In the genomic region with DNA sequence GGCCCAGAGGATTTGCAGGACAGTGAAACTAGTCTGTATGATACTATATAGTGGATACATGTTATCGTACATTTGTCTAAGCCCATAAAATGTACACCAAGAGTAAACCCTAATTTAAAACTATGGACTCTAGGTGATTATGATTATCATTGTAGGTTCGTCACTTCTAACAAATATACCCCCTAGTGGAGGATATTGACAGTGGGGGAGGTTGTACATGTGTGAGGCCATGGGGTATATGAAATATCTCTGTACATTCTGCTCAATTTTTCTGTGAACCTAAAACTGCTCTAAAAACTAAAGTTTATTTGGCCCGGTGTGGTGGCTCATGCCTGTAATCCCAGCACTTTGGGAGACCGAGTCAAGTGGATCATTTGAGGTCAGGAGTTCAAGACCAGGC, we compare ENCODE assay signal across 22 cellular contexts.
"Had no signal": no experiment of that assay in that cellular context is flagged by ENCODE, and none has a peak within 500 bp of the region (broad histone marks: within the 10 kb centered on the region; RNA-seq: fewer than 3 reads in every experiment).

No MANE protein-coding gene starts in this region.

- H3K36me3 ChIP-seq: breast epithelium, colonic mucosa, WERI-Rb-1 had no signal

- H3K4me1 ChIP-seq: breast epithelium, colonic mucosa had no signal

- H3K4me3 Mint-ChIP-seq: activated CD4-positive, alpha-beta T cell treated with anti-CD3 and anti-CD28 coated beads for 36 hours; activated CD8-positive, alpha-beta T cell treated with anti-CD3 and anti-CD28 coated beads for 36 hours; activated naive CD4-positive, alpha-beta T cell treated with anti-CD3 and anti-CD28 coated beads, Interleukin-2, amount 50 U/mL, for 24 hours had no signal

- ATAC-seq: activated CD4-positive, alpha-beta T cell treated with anti-CD3 and anti-CD28 coated beads for 36 hours; activated CD8-positive, alpha-beta T cell treated with anti-CD3 and anti-CD28 coated beads for 36 hours; Panc1; Right ventricle myocardium inferior had no signal

- H3K36me3 Mint-ChIP-seq: activated naive CD4-positive, alpha-beta T cell treated with anti-CD3 and anti-CD28 coated beads, Interleukin-2, amount 50 U/mL, for 24 hours had no signal

- H3K4me3 ChIP-seq: breast epithelium, colonic mucosa, SK-N-MC had no signal

- H3K27ac Mint-ChIP-seq: activated CD4-positive, alpha-beta T cell treated with anti-CD3 and anti-CD28 coated beads for 36 hours; activated CD8-positive, alpha-beta T cell treated with anti-CD3 and anti-CD28 coated beads for 36 hours; activated naive CD4-positive, alpha-beta T cell treated with anti-CD3 and anti-CD28 coated beads, Interleukin-2, amount 50 U/mL, for 24 hours had no signal

- H3K27me3 ChIP-seq: breast epithelium, colonic mucosa had no signal

- H3K27ac ChIP-seq: breast epithelium, colonic mucosa, SK-N-MC, WERI-Rb-1 had no signal

- H3K9me3 ChIP-seq: breast epithelium, colonic mucosa had no signal

- H3K9me3 Mint-ChIP-seq: activated CD8-positive, alpha-beta T cell treated with anti-CD3 and anti-CD28 coated beads for 36 hours; activated naive CD4-positive, alpha-beta T cell treated with anti-CD3 and anti-CD28 coated beads, Interleukin-2, amount 50 U/mL, for 24 hours had no signal

- H3K27me3 Mint-ChIP-seq: activated CD4-positive, alpha-beta T cell treated with anti-CD3 and anti-CD28 coated beads for 36 hours; activated CD8-positive, alpha-beta T cell treated with anti-CD3 and anti-CD28 coated beads for 36 hours; activated naive CD4-positive, alpha-beta T cell treated with anti-CD3 and anti-CD28 coated beads, Interleukin-2, amount 50 U/mL, for 24 hours had no signal

- DNase-seq: activated CD4-positive, alpha-beta T cell treated with anti-CD3 and anti-CD28 coated beads for 36 hours; activated CD4-positive, alpha-beta T cell treated with anti-CD3 and anti-CD28 coated beads, Interleukin-2, amount 50 U/mL, for 1 hour; activated CD8-positive, alpha-beta memory T cell treated with anti-CD3 and anti-CD28 coated beads, Interleukin-2, amount 50 U/mL, for 4 hours; activated CD8-positive, alpha-beta T cell treated with anti-CD3 and anti-CD28 coated beads for 36 hours; aorta; caudate nucleus; colonic mucosa; MM.1S; NCI-H146; NCI-H187 treated with DMSO at 0.1 percent for 48 hours; NCI-H2081 treated with DMSO at 0.1 percent for 48 hours; NCI-H446; NCI-H524; OCI-M1; RPMI8226; T-helper 1 cell; WERI-Rb-1 had no signal
